1 cellular context compared by ENCODE assay signal in genomic region chr3:146165844-146166243, GRCh38.
TF ChIP-seq lines count a peak whose summit lies in the region.

No MANE protein-coding gene starts in this region.

TF ChIP-seq in HepG2, 621 proteins besides CTCF, POLR2A, EP300 and RAD21 (continued from another document):
- TF ChIP-seq FUBP1 (CRISPR knock-in tag; IDR thresholded peaks at IDR 0.05; ENCODE audit: borderline replicate concordance): no peak
- TF ChIP-seq ZNF3 (CRISPR knock-in tag; IDR thresholded peaks at IDR 0.05): no peak
- TF ChIP-seq ZBTB20 (CRISPR knock-in tag; IDR thresholded peaks at IDR 0.05; ENCODE audit: borderline replicate concordance, low read depth): no peak
- TF ChIP-seq, protein P1, sequence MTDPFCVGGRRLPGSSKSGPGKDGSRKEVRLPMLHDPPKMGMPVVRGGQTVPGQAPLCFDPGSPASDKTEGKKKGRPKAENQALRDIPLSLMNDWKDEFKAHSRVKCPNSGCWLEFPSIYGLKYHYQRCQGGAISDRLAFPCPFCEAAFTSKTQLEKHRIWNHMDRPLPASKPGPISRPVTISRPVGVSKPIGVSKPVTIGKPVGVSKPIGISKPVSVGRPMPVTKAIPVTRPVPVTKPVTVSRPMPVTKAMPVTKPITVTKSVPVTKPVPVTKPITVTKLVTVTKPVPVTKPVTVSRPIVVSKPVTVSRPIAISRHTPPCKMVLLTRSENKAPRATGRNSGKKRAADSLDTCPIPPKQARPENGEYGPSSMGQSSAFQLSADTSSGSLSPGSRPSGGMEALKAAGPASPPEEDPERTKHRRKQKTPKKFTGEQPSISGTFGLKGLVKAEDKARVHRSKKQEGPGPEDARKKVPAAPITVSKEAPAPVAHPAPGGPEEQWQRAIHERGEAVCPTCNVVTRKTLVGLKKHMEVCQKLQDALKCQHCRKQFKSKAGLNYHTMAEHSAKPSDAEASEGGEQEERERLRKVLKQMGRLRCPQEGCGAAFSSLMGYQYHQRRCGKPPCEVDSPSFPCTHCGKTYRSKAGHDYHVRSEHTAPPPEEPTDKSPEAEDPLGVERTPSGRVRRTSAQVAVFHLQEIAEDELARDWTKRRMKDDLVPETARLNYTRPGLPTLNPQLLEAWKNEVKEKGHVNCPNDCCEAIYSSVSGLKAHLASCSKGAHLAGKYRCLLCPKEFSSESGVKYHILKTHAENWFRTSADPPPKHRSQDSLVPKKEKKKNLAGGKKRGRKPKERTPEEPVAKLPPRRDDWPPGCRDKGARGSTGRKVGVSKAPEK (CRISPR knock-in tag; IDR thresholded peaks at IDR 0.05; ENCODE audit: borderline replicate concordance): no peak
- TF ChIP-seq PAX8 (CRISPR knock-in tag; IDR thresholded peaks at IDR 0.05; ENCODE audit: borderline replicate concordance): no peak
- no peak for TF ChIP-seq ATF4 (CRISPR knock-in tag; IDR thresholded peaks at IDR 0.05)
- no peak for TF ChIP-seq ZNF230 (CRISPR knock-in tag; IDR thresholded peaks at IDR 0.05)
- TF ChIP-seq HNRNPH1 (optimal IDR thresholded peaks at IDR 0.05; ENCODE audit: low read depth, low read length): no peak
- TF ChIP-seq ZNF318 (CRISPR knock-in tag; IDR thresholded peaks at IDR 0.05): no peak
- no peak for TF ChIP-seq KMT2B (CRISPR knock-in tag; IDR thresholded peaks at IDR 0.05)
- TF ChIP-seq, protein P2, sequence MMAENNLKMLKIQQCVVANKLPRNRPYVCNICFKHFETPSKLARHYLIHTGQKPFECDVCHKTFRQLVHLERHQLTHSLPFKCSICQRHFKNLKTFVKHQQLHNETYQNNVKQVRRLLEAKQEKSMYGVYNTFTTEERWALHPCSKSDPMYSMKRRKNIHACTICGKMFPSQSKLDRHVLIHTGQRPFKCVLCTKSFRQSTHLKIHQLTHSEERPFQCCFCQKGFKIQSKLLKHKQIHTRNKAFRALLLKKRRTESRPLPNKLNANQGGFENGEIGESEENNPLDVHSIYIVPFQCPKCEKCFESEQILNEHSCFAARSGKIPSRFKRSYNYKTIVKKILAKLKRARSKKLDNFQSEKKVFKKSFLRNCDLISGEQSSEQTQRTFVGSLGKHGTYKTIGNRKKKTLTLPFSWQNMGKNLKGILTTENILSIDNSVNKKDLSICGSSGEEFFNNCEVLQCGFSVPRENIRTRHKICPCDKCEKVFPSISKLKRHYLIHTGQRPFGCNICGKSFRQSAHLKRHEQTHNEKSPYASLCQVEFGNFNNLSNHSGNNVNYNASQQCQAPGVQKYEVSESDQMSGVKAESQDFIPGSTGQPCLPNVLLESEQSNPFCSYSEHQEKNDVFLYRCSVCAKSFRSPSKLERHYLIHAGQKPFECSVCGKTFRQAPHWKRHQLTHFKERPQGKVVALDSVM (CRISPR knock-in tag; IDR thresholded peaks at IDR 0.05): no peak
- no peak for TF ChIP-seq ZC3H13 (CRISPR knock-in tag; IDR thresholded peaks at IDR 0.05)
- no peak for TF ChIP-seq TRIM24 (CRISPR knock-in tag; IDR thresholded peaks at IDR 0.05)
- no peak for TF ChIP-seq ZNF431 (CRISPR knock-in tag; IDR thresholded peaks at IDR 0.05; ENCODE audit: borderline replicate concordance, low read depth)
- TF ChIP-seq TBL1XR1 (IDR thresholded peaks at IDR 0.05; ENCODE audit: borderline replicate concordance, low read length, partially characterized antibody): no peak
- no peak for TF ChIP-seq NFKBIZ (CRISPR knock-in tag; IDR thresholded peaks at IDR 0.05)
- no peak for TF ChIP-seq NR0B2 (CRISPR knock-in tag; IDR thresholded peaks at IDR 0.05)
TF ChIP-seq in HepG2: peak in this region for 0.
